In genomic region chrX:72621619-72622485, GRCh38 we compare ENCODE assay signal across 8 cellular contexts. TPM values are rescaled to one million over a fixed set of nuclear protein-coding genes. Genes with fewer than 3 reads are reported as not detected.
DNase-seq lines count a peak whose midpoint lies in the region; ATAC-seq and TF ChIP-seq lines count a peak whose summit lies in the region.

No MANE protein-coding gene starts in this region.

- TF ChIP-seq CTCF in AG10803 (conservative IDR thresholded peaks at IDR 0.05; ENCODE audit: low read length) (no peak), cardiac fibroblast (IDR thresholded peaks at IDR 0.05; ENCODE audit: low read depth, low read length) (no peak)

- H3K4me3 ChIP-seq in AG10803 (ENCODE audit: low read length), result no peak overlapping the region
- peak overlapping the region in 1 of 2 donors; percentile 41 for H3K4me3 ChIP-seq in cardiac fibroblast (replicated peaks in 1 of 2; ENCODE audit: low read depth in 2 of 2, low read length in 2 of 2)

- DNase-seq in AG10803 (ENCODE audit: low read depth), result peak; percentile 3
- DNase-seq in cardiac fibroblast (ENCODE audit: low read depth in 2 of 2), result peak; percentile 67 to 68
- no peak for DNase-seq in NCI-H2081 (lab: John Stamatoyannopoulos, UW)
- DNase-seq in cardiac septum (ENCODE audit: low spot score), result no peak
- no peak for DNase-seq in NCI-H748 treated with DMSO at 0.1 percent for 48 hours (lab: John Stamatoyannopoulos, UW)
- DNase-seq in Right ventricle myocardium inferior (ENCODE audit: missing footprints), result no peak

- intact Hi-C loops in cardiac septum (cut with DNase I) (no loop called here), Right ventricle myocardium inferior (cut with DNase I) (no loop called here)

- ATAC-seq in GM19455 (IDR thresholded peaks at IDR 0.05; ENCODE audit: unreplicated experiment) (peak; percentile 81), HG03378 (IDR thresholded peaks at IDR 0.05; ENCODE audit: unreplicated experiment) (peak; percentile 93), Right ventricle myocardium inferior (no peak)

RNA-seq across cellular contexts. Expression of gene HDAC8, which starts 49.2 kb away (rescaled TPM):
- total RNA-seq in cardiac septum (23.4 TPM), Right ventricle myocardium inferior (18.6 TPM)

Comparison
In these comparisons a context has a peak if more than half of its experiments do, and no peak if none do; other contexts are left out.
1. DNase-seq: peak in AG10803 (single experiment) and cardiac fibroblast (2 of 2); none in NCI-H2081 (0 of 2), cardiac septum (single experiment), NCI-H748 treated with DMSO at 0.1 percent for 48 hours (single experiment) and Right ventricle myocardium inferior (single experiment).